8 cellular contexts compared by ENCODE assay signal in the genomic region with DNA sequence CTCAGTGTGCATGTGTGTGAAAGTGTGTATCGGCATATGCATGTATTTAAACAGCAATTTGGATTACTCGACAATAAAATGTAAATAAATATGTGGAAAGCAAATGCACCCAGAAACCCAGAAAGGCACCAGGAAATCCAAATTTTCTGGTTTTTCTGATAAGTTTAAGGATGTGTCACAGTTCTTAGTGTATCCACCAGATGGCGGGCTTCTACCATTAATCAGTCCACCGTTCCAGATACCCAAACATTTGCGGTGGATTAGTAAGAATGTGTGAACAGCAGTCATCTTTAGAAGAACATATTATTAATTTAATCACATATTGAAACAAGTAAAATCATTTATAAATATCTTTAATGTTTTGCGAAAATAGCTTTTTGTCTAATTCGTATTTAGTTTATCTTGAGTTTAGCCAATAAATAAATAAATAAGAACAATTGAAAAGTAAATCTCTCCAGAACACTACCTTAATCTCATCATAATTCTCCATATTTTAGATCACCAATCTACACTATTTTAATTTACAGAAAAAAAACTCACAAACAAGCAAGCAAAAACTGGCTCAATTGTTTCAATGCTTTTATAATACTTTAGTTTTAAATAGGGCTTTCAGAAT.
DNase-seq lines count a peak whose midpoint lies in the region; ATAC-seq and TF ChIP-seq lines count a peak whose summit lies in the region.

No MANE protein-coding gene starts in this region.

- no peaks in the 10 kb centered on the region for H3K36me3 Mint-ChIP-seq in mesothelial cell of epicardium

- no peak overlapping the region for H3K27ac ChIP-seq in dorsolateral prefrontal cortex

- peaks cover 8% of the 10 kb centered on the region for H3K27me3 Mint-ChIP-seq in mesothelial cell of epicardium (ENCODE audit: low read depth)

- H3K27me3 ChIP-seq in dorsolateral prefrontal cortex, result peaks cover 0 to 3% (median 0%) of the 10 kb centered on the region in 45 donors

- ATAC-seq in GM18868 (IDR thresholded peaks at IDR 0.05; ENCODE audit: unreplicated experiment), result peak; percentile 95
- peak; percentile 90 for ATAC-seq in HG03135 (IDR thresholded peaks at IDR 0.05; ENCODE audit: unreplicated experiment)

- peaks cover 6% of the 10 kb centered on the region for H3K4me1 Mint-ChIP-seq in mesothelial cell of epicardium

- no peak overlapping the region for H3K4me3 Mint-ChIP-seq in mesothelial cell of epicardium

- DNase-seq in AG20443 (ENCODE audit: low spot score) (peak; percentile 53), NCI-H460 (ENCODE audit: extremely low read depth, low read depth) (peak; percentile 34), dorsolateral prefrontal cortex (peak in 5 of 10 donors; percentile 37 to 63 (median 57)), mesothelial cell of epicardium (ENCODE audit: low spot score in 2 of 2, unreplicated experiment in 2 of 2) (peak in 1 of 2 experiments; percentile 56)
- DNase-seq in activated CD4-positive, alpha-beta T cell treated with anti-CD3 and anti-CD28 coated beads, Interleukin-2, amount 50 U/mL, for 48 hours, result peak; percentile 40 to 56
- DNase-seq in stimulated activated CD8-positive, alpha-beta memory T cell treated with anti-CD3 and anti-CD28 coated beads, Interleukin-7, amount 100 ng/mL, for 4 hours (ENCODE audit: low read depth in 2 of 2), result peak; percentile 7 to 20

- TF ChIP-seq CTCF in dorsolateral prefrontal cortex (IDR thresholded peaks at IDR 0.05 in 54 of 56, conservative IDR thresholded peaks at IDR 0.05 in 2 of 56; ENCODE audit: low read depth in 1 of 56, partially characterized antibody in 56 of 56) (peak; percentile 76 to 99 (median 93)), mesothelial cell of epicardium (IDR thresholded peaks at IDR 0.05; ENCODE audit: unreplicated experiment) (peak; percentile 97)

- H3K27ac Mint-ChIP-seq in mesothelial cell of epicardium, result no peak overlapping the region

- H3K4me3 ChIP-seq in dorsolateral prefrontal cortex, result no peak overlapping the region

- no peaks in the 10 kb centered on the region for H3K9me3 Mint-ChIP-seq in mesothelial cell of epicardium

- intact Hi-C loops in dorsolateral prefrontal cortex (cut with DNase I), result loop anchor here (10.0 kb wide), 2 partner anchors 1407 to 1437 kb away; no protein-coding TSS in a partner anchor
